ENCODE assay signal across 8 cellular contexts in genomic region chr3:108125550-108126071, GRCh38. TPM values are rescaled to one million over a fixed set of nuclear protein-coding genes. Genes with fewer than 3 reads are reported as not detected.
DNase-seq lines count a peak whose midpoint lies in the region; ATAC-seq and TF ChIP-seq lines count a peak whose summit lies in the region.

No MANE protein-coding gene starts in this region.

- 63 to 67% methylated on average over 6 of the region's 6 CpGs for WGBS in aorta, 2 donors

- H3K36me3 ChIP-seq in aorta (ENCODE audit: control insufficient read depth in 1 of 2, insufficient read depth in 2 of 2, low read length in 1 of 2): no peaks in the 10 kb centered on the region

- in situ Hi-C loops in ACHN (cut with HindIII; ENCODE audit: low pct_ligation_motif_present, low pct_unique_long_range_greater_than_20kb, low sequenced_read_pairs): no loop called here

- no peak for TF ChIP-seq CTCF in nephron progenitor cell (IDR thresholded peaks at IDR 0.05)

- H3K9me3 Mint-ChIP-seq in nephron progenitor cell: no peaks in the 10 kb centered on the region

- ATAC-seq in GM18858 (IDR thresholded peaks at IDR 0.05; ENCODE audit: unreplicated experiment): peak; percentile 37
- ATAC-seq in HG02852 (IDR thresholded peaks at IDR 0.05; ENCODE audit: unreplicated experiment): peak; percentile 52
- ATAC-seq in aorta (ENCODE audit: low FRiP score): no peak

- H3K27me3 Mint-ChIP-seq in nephron progenitor cell (ENCODE audit: low read depth, poor library complexity): peaks cover 3% of the 10 kb centered on the region

- no peaks in the 10 kb centered on the region for H3K36me3 Mint-ChIP-seq in nephron progenitor cell (ENCODE audit: low read depth)

- H3K27me3 ChIP-seq in aorta (ENCODE audit: control insufficient read depth in 1 of 2, insufficient read depth in 2 of 2, low read length in 1 of 2): no peaks in the 10 kb centered on the region

- H3K9me3 ChIP-seq in aorta (ENCODE audit: control insufficient read depth, low read length): no peaks in the 10 kb centered on the region

- peaks cover 43% of the 10 kb centered on the region for H3K4me1 Mint-ChIP-seq in nephron progenitor cell

- no peaks in the 10 kb centered on the region for H3K4me1 ChIP-seq in aorta (ENCODE audit: control insufficient read depth in 1 of 2, insufficient read depth in 2 of 2, low read length in 2 of 2)

- H3K4me3 Mint-ChIP-seq in nephron progenitor cell: no peak overlapping the region

- H3K4me3 ChIP-seq in aorta (ENCODE audit: low read length in 2 of 2): no peak overlapping the region

- intact Hi-C loops in aorta (cut with DNase I): no loop called here

- no peak overlapping the region for H3K27ac ChIP-seq in aorta (ENCODE audit: low read depth in 1 of 2, low read length in 2 of 2)

- peak; percentile 64 for DNase-seq in NCI-H2107 (lab: John Stamatoyannopoulos, UW)
- peak; percentile 17 for DNase-seq in activated CD8-positive, alpha-beta memory T cell treated with anti-CD3 and anti-CD28 coated beads, Interleukin-2, amount 50 U/mL, for 24 hours (ENCODE audit: extremely low read depth)
- DNase-seq in nephron progenitor cell: no peak
- DNase-seq in SW 1271 (lab: John Stamatoyannopoulos, UW): no peak
- no peak for DNase-seq in aorta
- DNase-seq in ACHN: no peak

- peak overlapping the region; percentile 48 for H3K27ac Mint-ChIP-seq in nephron progenitor cell

RNA-seq across cellular contexts. Expression of gene CD47, which starts 34.8 kb away (rescaled TPM):
- 10 to 100 TPM; 79.0 to 96.7 TPM for total RNA-seq in aorta
- 10 to 100 TPM; 14.9 to 38.8 TPM for polyA plus RNA-seq in aorta

Comparison
In these comparisons a context has a peak if more than half of its experiments do, and no peak if none do; other contexts are left out.
1. DNase-seq: peak in NCI-H2107 (single experiment) and activated CD8-positive, alpha-beta memory T cell treated with anti-CD3 and anti-CD28 coated beads, Interleukin-2, amount 50 U/mL, for 24 hours (single experiment); none in nephron progenitor cell (single experiment), SW 1271 (0 of 2), aorta (0 of 2) and ACHN (single experiment).